ENCODE assay signal across 2 cellular contexts in the genomic region with DNA sequence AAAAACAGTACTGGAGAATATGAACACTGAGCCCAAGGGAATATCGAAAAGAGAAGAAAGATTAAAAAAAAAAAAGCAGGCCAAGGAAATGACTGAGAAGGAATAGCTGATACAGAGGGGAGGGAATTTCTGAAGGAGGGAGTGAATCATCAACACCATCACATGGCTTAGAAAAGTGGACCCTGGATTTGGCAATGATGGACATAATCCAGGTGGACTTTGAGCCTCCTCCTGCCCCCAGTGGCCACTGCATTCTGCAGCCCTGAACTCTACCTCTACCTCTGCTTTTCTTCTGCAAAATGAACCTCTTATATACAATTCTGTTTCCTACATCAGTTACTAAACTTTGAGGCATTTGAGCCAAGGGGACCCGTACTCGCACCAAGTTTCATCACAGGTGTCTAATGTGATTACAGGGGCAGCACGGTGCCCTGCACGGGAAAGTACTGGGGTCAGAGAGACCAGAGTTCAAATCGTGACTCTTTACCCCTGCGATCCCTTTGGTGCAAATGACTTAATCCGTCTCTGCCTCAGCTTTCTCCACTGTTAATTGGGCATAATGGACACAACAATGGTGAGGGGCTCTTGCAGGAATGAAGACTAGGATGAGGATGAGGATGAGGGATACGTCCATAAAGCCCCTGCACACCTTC.
TF ChIP-seq lines count a peak whose summit lies in the region.

No MANE protein-coding gene starts in this region.

TF ChIP-seq in HCT116, 20 proteins besides CTCF, POLR2A, EP300 and RAD21:
- TF ChIP-seq SP1 (IDR thresholded peaks at IDR 0.05; ENCODE audit: low read depth) (0 out of 2 replicates have a peak, but pooled peaks have one; percentile 27), FOSL1 (IDR thresholded peaks at IDR 0.05; ENCODE audit: low read depth) (peak; percentile 31), POLR2AphosphoS5 (IDR thresholded peaks at IDR 0.05; ENCODE audit: low read depth, low read length) (no peak), JUND (IDR thresholded peaks at IDR 0.05) (peak; percentile 23; the same call in 1 of the 2 replicates), YY1 (IDR thresholded peaks at IDR 0.05; ENCODE audit: extremely low read depth, insufficient replicate concordance, low read depth, low read length) (no peak), MAX (IDR thresholded peaks at IDR 0.05) (0 out of 2 replicates have a peak, but pooled peaks have one; percentile 13)

TF ChIP-seq in HepG2, 621 proteins besides CTCF, POLR2A, EP300 and RAD21 (continues in another document):
- TF ChIP-seq ZFP37 (CRISPR knock-in tag; IDR thresholded peaks at IDR 0.05; ENCODE audit: borderline replicate concordance) (no peak), FOSL2 (CRISPR knock-in tag; IDR thresholded peaks at IDR 0.05) (peak; percentile 79), HNRNPLL (IDR thresholded peaks at IDR 0.05; ENCODE audit: low read depth, low read length, poor library complexity, severe bottlenecking) (no peak), NCOA2 (CRISPR knock-in tag; IDR thresholded peaks at IDR 0.05) (no peak), ZEB1 (IDR thresholded peaks at IDR 0.05; ENCODE audit: insufficient replicate concordance, low read depth) (no peak), ZNF337 (CRISPR knock-in tag; IDR thresholded peaks at IDR 0.05; ENCODE audit: borderline replicate concordance, low read depth) (no peak), MTA3 (CRISPR knock-in tag; IDR thresholded peaks at IDR 0.05) (no peak), TFE3 (CRISPR knock-in tag; IDR thresholded peaks at IDR 0.05) (0 out of 2 replicates have a peak, but pooled peaks have one; percentile 34), ZC3H4 (CRISPR knock-in tag; IDR thresholded peaks at IDR 0.05; ENCODE audit: borderline replicate concordance) (no peak), USF2 (IDR thresholded peaks at IDR 0.05; ENCODE audit: low read depth, low read length) (0 out of 2 replicates have a peak, but pooled peaks have one; percentile 9), USF2 (CRISPR knock-in tag; IDR thresholded peaks at IDR 0.05; ENCODE audit: borderline replicate concordance) (no peak), GLMP (CRISPR knock-in tag; IDR thresholded peaks at IDR 0.05; ENCODE audit: borderline replicate concordance) (no peak), ZNF10 (CRISPR knock-in tag; IDR thresholded peaks at IDR 0.05; ENCODE audit: borderline replicate concordance, low read depth) (no peak), ZNF644 (CRISPR knock-in tag; IDR thresholded peaks at IDR 0.05; ENCODE audit: low read depth) (0 out of 2 replicates have a peak, but pooled peaks have one; percentile 59), ZNF850 (CRISPR knock-in tag; conservative IDR thresholded peaks at IDR 0.05) (no peak), ZNF687 (CRISPR knock-in tag; IDR thresholded peaks at IDR 0.05) (no peak), EED (CRISPR knock-in tag; IDR thresholded peaks at IDR 0.05) (no peak), ZNF891 (CRISPR knock-in tag; IDR thresholded peaks at IDR 0.05) (no peak), ARNT (IDR thresholded peaks at IDR 0.05) (no peak), XBP1 (CRISPR knock-in tag; IDR thresholded peaks at IDR 0.05) (no peak), MAFF (IDR thresholded peaks at IDR 0.05; ENCODE audit: low read depth, low read length) (no peak), ZNF446 (CRISPR knock-in tag; IDR thresholded peaks at IDR 0.05) (no peak), ZZZ3 (CRISPR knock-in tag; IDR thresholded peaks at IDR 0.05; ENCODE audit: borderline replicate concordance) (no peak), ATM (IDR thresholded peaks at IDR 0.05; ENCODE audit: borderline replicate concordance) (no peak), ZNF180 (CRISPR knock-in tag; IDR thresholded peaks at IDR 0.05; ENCODE audit: borderline replicate concordance, low read depth) (no peak), DDIT3 (CRISPR knock-in tag; IDR thresholded peaks at IDR 0.05) (no peak), THAP9 (CRISPR knock-in tag; IDR thresholded peaks at IDR 0.05; ENCODE audit: borderline replicate concordance) (no peak), BCLAF1 (IDR thresholded peaks at IDR 0.05) (no peak), ZNF816 (CRISPR knock-in tag; IDR thresholded peaks at IDR 0.05; ENCODE audit: borderline replicate concordance) (no peak), SAP130 (CRISPR knock-in tag; IDR thresholded peaks at IDR 0.05; ENCODE audit: low read depth) (no peak), SRSF9 (IDR thresholded peaks at IDR 0.05; ENCODE audit: borderline replicate concordance, insufficient read depth, low read depth, low read length, poor library complexity, severe bottlenecking) (no peak), FOXK2 (IDR thresholded peaks at IDR 0.05) (no peak), CBX1 (IDR thresholded peaks at IDR 0.05; ENCODE audit: low read depth) (no peak)
- TF ChIP-seq, protein P1, sequence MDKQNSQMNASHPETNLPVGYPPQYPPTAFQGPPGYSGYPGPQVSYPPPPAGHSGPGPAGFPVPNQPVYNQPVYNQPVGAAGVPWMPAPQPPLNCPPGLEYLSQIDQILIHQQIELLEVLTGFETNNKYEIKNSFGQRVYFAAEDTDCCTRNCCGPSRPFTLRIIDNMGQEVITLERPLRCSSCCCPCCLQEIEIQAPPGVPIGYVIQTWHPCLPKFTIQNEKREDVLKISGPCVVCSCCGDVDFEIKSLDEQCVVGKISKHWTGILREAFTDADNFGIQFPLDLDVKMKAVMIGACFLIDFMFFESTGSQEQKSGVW (CRISPR knock-in tag; IDR thresholded peaks at IDR 0.05; ENCODE audit: borderline replicate concordance): no peak
- TF ChIP-seq, protein P2, sequence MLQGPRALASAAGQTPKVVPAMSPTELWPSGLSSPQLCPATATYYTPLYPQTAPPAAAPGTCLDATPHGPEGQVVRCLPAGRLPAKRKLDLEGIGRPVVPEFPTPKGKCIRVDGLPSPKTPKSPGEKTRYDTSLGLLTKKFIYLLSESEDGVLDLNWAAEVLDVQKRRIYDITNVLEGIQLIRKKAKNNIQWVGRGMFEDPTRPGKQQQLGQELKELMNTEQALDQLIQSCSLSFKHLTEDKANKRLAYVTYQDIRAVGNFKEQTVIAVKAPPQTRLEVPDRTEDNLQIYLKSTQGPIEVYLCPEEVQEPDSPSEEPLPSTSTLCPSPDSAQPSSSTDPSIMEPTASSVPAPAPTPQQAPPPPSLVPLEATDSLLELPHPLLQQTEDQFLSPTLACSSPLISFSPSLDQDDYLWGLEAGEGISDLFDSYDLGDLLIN (CRISPR knock-in tag; IDR thresholded peaks at IDR 0.05; ENCODE audit: borderline replicate concordance): no peak
